Comparison of ENCODE assay signal across 7 cellular contexts in genomic region chr19:37077615-37077928, GRCh38. TPM values are rescaled to one million over a fixed set of nuclear protein-coding genes. Genes with fewer than 3 reads are reported as not detected.
A peak's percentile ranks its signal among the peaks of the same experiment; 100 is the strongest.
DNase-seq lines count a peak whose midpoint lies in the region; ATAC-seq and TF ChIP-seq lines count a peak whose summit lies in the region.

No MANE protein-coding gene starts in this region.

- H3K18ac ChIP-seq in trophoblast cell (ENCODE audit: low read length), result peak overlapping the region; percentile 58

- H3K79me1 ChIP-seq in trophoblast cell (ENCODE audit: low read length), result peaks cover 3% of the 10 kb centered on the region

- peak; percentile 3 for DNase-seq in HCEC 1CT
- DNase-seq in OCI-LY7 (ENCODE audit: low spot score), result no peak
- no peak for DNase-seq in esophagus squamous epithelium (lab: John Stamatoyannopoulos, UW)
- DNase-seq in trophoblast cell, result no peak
- DNase-seq in sciatic nerve (ENCODE audit: low spot score), result no peak

- H3K4me1 ChIP-seq in OCI-LY7 (ENCODE audit: insufficient read depth, low read length, poor library complexity, severe bottlenecking), result peaks cover 13% of the 10 kb centered on the region
- H3K4me1 ChIP-seq in esophagus squamous epithelium, result peaks cover 0 to 23% (median 8%) of the 10 kb centered on the region in 3 donors
- peaks cover 0 to 5% of the 10 kb centered on the region in 2 experiments for H3K4me1 ChIP-seq in trophoblast cell (ENCODE audit: control insufficient read depth in 1 of 2, insufficient read depth in 2 of 2, low read length in 2 of 2)

- peak overlapping the region; percentile 46 for H3K27ac ChIP-seq in OCI-LY7 (ENCODE audit: low read depth, low read length, poor library complexity, severe bottlenecking)
- H3K27ac ChIP-seq in esophagus squamous epithelium, result peak overlapping the region; percentile 87 to 92 (median 88)
- no peak overlapping the region for H3K27ac ChIP-seq in trophoblast cell (ENCODE audit: low read depth, low read length)

- peak overlapping the region; percentile 88 for H3K4me2 ChIP-seq in OCI-LY7 (ENCODE audit: low read length)
- peak overlapping the region; percentile 89 for H3K4me2 ChIP-seq in trophoblast cell (ENCODE audit: low read length)

- no peak overlapping the region for H2BK12ac ChIP-seq in trophoblast cell (ENCODE audit: low read length)

- peak overlapping the region; percentile 84 for H3K9ac ChIP-seq in trophoblast cell (ENCODE audit: low read length)

- CTCF ChIA-PET in OCI-LY7 (lab: Charles Lee; ENCODE audit: unreplicated experiment), result no interaction called here

- H2BK5ac ChIP-seq in trophoblast cell (ENCODE audit: low read depth, low read length, poor library complexity), result peak overlapping the region; percentile 31

- H3K79me2 ChIP-seq in OCI-LY7 (ENCODE audit: insufficient read depth, low read depth, low read length) (peaks cover 26% of the 10 kb centered on the region), trophoblast cell (ENCODE audit: control insufficient read depth, insufficient read depth, low read length, poor library complexity) (peaks cover 4% of the 10 kb centered on the region)

- TF ChIP-seq POLR2A in esophagus squamous epithelium (IDR thresholded peaks at IDR 0.05), result no peak

- no peak overlapping the region for H3K23ac ChIP-seq in trophoblast cell (ENCODE audit: low read length)

- H3K36me3 ChIP-seq in OCI-LY7 (ENCODE audit: insufficient read depth, low read length), result peaks cover 9% of the 10 kb centered on the region
- peaks cover 0 to 14% (median 0%) of the 10 kb centered on the region in 3 donors for H3K36me3 ChIP-seq in esophagus squamous epithelium
- H3K36me3 ChIP-seq in trophoblast cell (ENCODE audit: control insufficient read depth in 1 of 2, insufficient read depth in 2 of 2, low read length in 2 of 2), result no peaks in the 10 kb centered on the region

- peak overlapping the region; percentile 43 for H2BK120ac ChIP-seq in trophoblast cell (ENCODE audit: insufficient read depth, low read length, poor library complexity)

- H3K9me2 ChIP-seq in OCI-LY7 (ENCODE audit: insufficient read depth, low read length), result no peaks in the 10 kb centered on the region

- H4K20me1 ChIP-seq in OCI-LY7 (ENCODE audit: insufficient read depth, low read length), result no peaks in the 10 kb centered on the region

- peak overlapping the region; percentile 88 for H3K4me3 ChIP-seq in OCI-LY7 (ENCODE audit: low read depth, low read length, poor library complexity, severe bottlenecking)
- peak overlapping the region; percentile 79 to 86 (median 82) for H3K4me3 ChIP-seq in esophagus squamous epithelium
- peak overlapping the region; percentile 79 for H3K4me3 ChIP-seq in trophoblast cell (ENCODE audit: low read depth, low read length)

- ATAC-seq in sciatic nerve (no peak), HG02981 (IDR thresholded peaks at IDR 0.05; ENCODE audit: unreplicated experiment) (no peak), GM18498 (IDR thresholded peaks at IDR 0.05; ENCODE audit: unreplicated experiment) (no peak)

- WGBS in esophagus squamous epithelium, 2 donors, result 2 to 3% methylated on average over 6 of the region's 6 CpGs
- no CpG with 5 or more reads among the region's 6 CpGs for WGBS in trophoblast cell (ENCODE audit: extremely low coverage, insufficient coverage, insufficient read length)

- TF ChIP-seq CTCF in OCI-LY7 (conservative IDR thresholded peaks at IDR 0.05; ENCODE audit: low read length) (no peak), esophagus squamous epithelium (IDR thresholded peaks at IDR 0.05) (no peak)

- peak overlapping the region; percentile 98 for H2AFZ ChIP-seq in OCI-LY7 (ENCODE audit: low read length)
- peak overlapping the region; percentile 98 for H2AFZ ChIP-seq in trophoblast cell (ENCODE audit: insufficient read depth, low read length, poor library complexity)

- peak overlapping the region; percentile 65 for H4K12ac ChIP-seq in trophoblast cell (ENCODE audit: low read depth, low read length)

- no peak overlapping the region for H2AK5ac ChIP-seq in trophoblast cell (ENCODE audit: low read length)

- no peaks in the 10 kb centered on the region for H3K27me3 ChIP-seq in esophagus squamous epithelium
- H3K27me3 ChIP-seq in trophoblast cell (ENCODE audit: insufficient read depth, low read length), result no peaks in the 10 kb centered on the region

- BruUV-seq in OCI-LY7 (replicated peaks; lab: Mats Ljungman, UMichigan), result TSS peak; percentile 93

- peak overlapping the region; percentile 88 for H4K8ac ChIP-seq in trophoblast cell (ENCODE audit: low read depth, low read length)

- POLR2A ChIA-PET in OCI-LY7 (lab: Charles Lee), result interaction anchor here (1.2 to 1.5 kb wide), 3 partner anchors 9 to 140 kb away, joined by 3 to 5 read pairs (median 5); no protein-coding TSS in a partner anchor

- H3K14ac ChIP-seq in trophoblast cell (ENCODE audit: low read length), result peak overlapping the region; percentile 80

- peaks cover 22% of the 10 kb centered on the region; the same call in 1 of the 2 replicates for H3K9me3 ChIP-seq in OCI-LY7 (ENCODE audit: low read length)
- peaks cover 0 to 22% (median 12%) of the 10 kb centered on the region in 3 donors for H3K9me3 ChIP-seq in esophagus squamous epithelium
- H3K9me3 ChIP-seq in trophoblast cell (ENCODE audit: insufficient read depth, low read depth, low read length), result no peaks in the 10 kb centered on the region

- peak overlapping the region; percentile 8 for H4K91ac ChIP-seq in trophoblast cell (ENCODE audit: low read depth, low read length)

- intact Hi-C loops in OCI-LY7 (cut with micrococcal nuclease; ENCODE audit: unreplicated experiment), result loop anchor here (5.0 kb wide), 2 partner anchors 305 to 390 kb away; partner anchors contain the start of genes ZNF569, ZNF570 and ZNF850
- intact Hi-C loops in esophagus squamous epithelium (cut with DNase I), result no loop called here
- intact Hi-C loops in sciatic nerve (cut with DNase I), result no loop called here

- H3K4ac ChIP-seq in trophoblast cell (ENCODE audit: low read depth, low read length), result peak overlapping the region; percentile 70

RNA-seq across cellular contexts. Expression of gene ZNF420, which starts 0.7 kb away (rescaled TPM):
- 8.8 and 14.0 TPM in 2 replicates for total RNA-seq in OCI-LY7 (2014; rRNA removed; shearing (Covaris generic))
- total RNA-seq in OCI-LY7 (2022), result 11.0 and 13.8 TPM in 2 replicates
- 1 to 10 TPM; 2.7 to 7.6 (median 4.6) TPM for total RNA-seq in esophagus squamous epithelium
- polyA plus RNA-seq in trophoblast cell (2013), result 5.1 and 5.5 TPM in 2 replicates
- total RNA-seq in sciatic nerve, result 14.4 TPM
